9 cellular contexts compared by ENCODE assay signal in genomic region chr12:120335447-120335846, GRCh38. TPM values are rescaled to one million over a fixed set of nuclear protein-coding genes. Genes with fewer than 3 reads are reported as not detected.
DNase-seq lines count a peak whose midpoint lies in the region; ATAC-seq, FAIRE-seq and TF ChIP-seq lines count a peak whose summit lies in the region.
"Not testable (repeated sequence)": the region's sequence is repeated elsewhere in the genome, so short reads cannot be mapped to it uniquely, and the experiment has no call there.
"Had no signal": no experiment of that assay in that cellular context is flagged by ENCODE, and none has a peak within 500 bp of the region (broad histone marks: within the 10 kb centered on the region; RNA-seq: fewer than 3 reads in every experiment).

No MANE protein-coding gene starts in this region.

- not testable (repeated sequence) for H3K4me3 ChIP-seq in SJCRH30; esophagus squamous epithelium; HepG2 (replicated peaks in 1 of 3; ENCODE audit: insufficient read depth in 1 of 3, low read depth in 2 of 3, low read length in 3 of 3); small intestine (ENCODE audit: low read depth in 1 of 2, low read length in 2 of 2)

- in situ Hi-C loops in HepG2 (cut with HindIII; ENCODE audit: extremely low pct_ligation_motif_present, low pct_unique_long_range_greater_than_20kb) = not testable (repeated sequence)

- not testable (repeated sequence) for TF ChIP-seq POLR2A in esophagus squamous epithelium (IDR thresholded peaks at IDR 0.05); HepG2 (IDR thresholded peaks at IDR 0.05; ENCODE audit: insufficient read depth in 1 of 2, low read depth in 2 of 2, low read length in 2 of 2)

- not testable (repeated sequence) for TF ChIP-seq RAD21 in HepG2 (CRISPR knock-in tag; IDR thresholded peaks at IDR 0.05)

- H3K9me3 ChIP-seq in SJCRH30 (replicated peaks); esophagus squamous epithelium; small intestine (ENCODE audit: control insufficient read depth, low read depth): not testable (repeated sequence)
- peaks cover 24% of the 10 kb centered on the region for H3K9me3 ChIP-seq in HepG2 (ENCODE audit: low read length)

- 23 to 24% methylated on average over 11 of the region's 12 CpGs for WGBS in esophagus squamous epithelium, 2 donors
- WGBS in HepG2 (ENCODE audit: low lambda C conversion rate) = 11% methylated on average over 12 of the region's 12 CpGs
- 19 to 26% (median 22%) methylated on average over 12 of the region's 12 CpGs for WGBS in small intestine, 3 donors

- intact Hi-C loops in esophagus squamous epithelium (cut with DNase I); HepG2 (cut with micrococcal nuclease; ENCODE audit: unreplicated experiment): not testable (repeated sequence)

- peak; percentile 63 for FAIRE-seq in HepG2 (lab: Jason Lieb, UNC)
- not testable (repeated sequence) for FAIRE-seq in small intestine (lab: Jason Lieb, UNC)

- POLR2A ChIA-PET in HepG2 (lab: Yijun Ruan, JAX) = interaction anchor here (0.8 kb wide), 1 partner anchor 18 kb away, joined by 3 read pairs; no protein-coding TSS in a partner anchor

- H2AFZ ChIP-seq in HepG2 (ENCODE audit: low read length) = not testable (repeated sequence)

- DNase-seq in A172 (ENCODE audit: low spot score) (peak; percentile 56), NCI-H146 treated with DMSO at 0.1 percent for 48 hours (lab: John Stamatoyannopoulos, UW; ENCODE audit: unreplicated experiment) (peak; percentile 22), SJCRH30 (peak; percentile 76 to 79), small intestine (peak; percentile 66)
- peak; percentile 33 for DNase-seq in activated naive CD4-positive, alpha-beta T cell treated with Interleukin-2 at 50 U/mL for 16 hours
- DNase-seq in esophagus squamous epithelium (lab: John Stamatoyannopoulos, UW); HepG2 (ENCODE audit: low spot score): not testable (repeated sequence)

- H4K20me1 ChIP-seq in HepG2 (ENCODE audit: insufficient read depth, low read length) = not testable (repeated sequence)

- BruUV-seq in HepG2 (replicated peaks; lab: Mats Ljungman, UMichigan) = not testable (repeated sequence)

- not testable (repeated sequence) for H3K9ac ChIP-seq in HepG2 (ENCODE audit: insufficient read depth, low read depth, low read length)

- not testable (repeated sequence) for H3K27ac ChIP-seq in SJCRH30; esophagus squamous epithelium; HepG2 (ENCODE audit: extremely low read length, insufficient read depth, low read length); small intestine (ENCODE audit: low read depth in 1 of 2, low read length in 1 of 2)

- CTCF ChIA-PET in HepG2 (lab: Yijun Ruan, JAX; ENCODE audit: low intra/inter-chr PET ratio, low total read pairs) = not testable (repeated sequence)

- TF ChIP-seq EP300 in HepG2 (IDR thresholded peaks at IDR 0.05; ENCODE audit: low read depth in 2 of 2, low read length in 2 of 2); HepG2 (CRISPR knock-in tag; IDR thresholded peaks at IDR 0.05; ENCODE audit: borderline replicate concordance): not testable (repeated sequence)

- H3K27me3 ChIP-seq in SJCRH30; esophagus squamous epithelium; HepG2 (ENCODE audit: control insufficient read depth in 1 of 2, insufficient read depth in 2 of 2, low read length in 2 of 2); small intestine (ENCODE audit: control insufficient read depth in 2 of 2, insufficient read depth in 2 of 2, low read length in 2 of 2): not testable (repeated sequence)

- TF ChIP-seq CTCF in GM12872 (IDR thresholded peaks at IDR 0.05; ENCODE audit: insufficient read depth, low read depth, low read length) (peak; percentile 77), esophagus squamous epithelium (IDR thresholded peaks at IDR 0.05) (peak in 5 of 6 experiments; percentile 45 to 62 (median 58)), HepG2 (CRISPR knock-in tag; IDR thresholded peaks at IDR 0.05) (peak; percentile 73)

- ATAC-seq in HepG2 = not testable (repeated sequence)

- peak overlapping the region; percentile 42; the same call in 1 of the 2 replicates for H3K4me2 ChIP-seq in HepG2 (ENCODE audit: low read depth, low read length)

- not testable (repeated sequence) for H3K4me1 ChIP-seq in SJCRH30; esophagus squamous epithelium; small intestine (ENCODE audit: control insufficient read depth in 2 of 2, insufficient read depth in 1 of 2, low read depth in 1 of 2, low read length in 1 of 2)
- peaks cover 20% of the 10 kb centered on the region for H3K4me1 ChIP-seq in HepG2 (ENCODE audit: insufficient read depth, low read length)

- not testable (repeated sequence) for H3K36me3 ChIP-seq in SJCRH30; esophagus squamous epithelium; HepG2 (replicated peaks in 1 of 2; ENCODE audit: control insufficient read depth in 1 of 2, insufficient read depth in 2 of 2, low read length in 2 of 2); small intestine (ENCODE audit: control insufficient read depth in 2 of 2, insufficient read depth in 2 of 2, low read length in 2 of 2)

- not testable (repeated sequence) for H3K79me2 ChIP-seq in HepG2 (ENCODE audit: insufficient read depth, low read length)

RNA-seq across cellular contexts. Expression of gene PLA2G1B, which starts 7.9 kb away (rescaled TPM):
- not detected in 2 replicates for total RNA-seq in A172 (2014; rRNA removed; shearing (Covaris generic))
- total RNA-seq in SJCRH30 (2014; rRNA removed; shearing (Covaris generic)) = not detected in 2 replicates
- total RNA-seq in esophagus squamous epithelium (not detected), HepG2 (2016; rRNA removed; fragmentation: Illumina TruSeq; extraction: Trizol) (0.87 and 1.4 TPM in 2 replicates)
- 1.4 and 1.6 TPM in 2 replicates for total RNA-seq in HepG2 (2016; cell fraction: cytosol; rRNA removed; fragmentation: Illumina TruSeq; extraction: Trizol; ENCODE audit: low read depth)
- 1.4 and 2.0 TPM in 2 replicates for total RNA-seq in HepG2 (2016; cell fraction: insoluble cytoplasmic fraction; rRNA removed; fragmentation: Illumina TruSeq; extraction: Trizol)
- total RNA-seq in HepG2 (2016; cell fraction: membrane; rRNA removed; fragmentation: Illumina TruSeq; extraction: Trizol) = 1.3 and 1.4 TPM in 2 replicates
- total RNA-seq in HepG2 (2016; cell fraction: nucleus; rRNA removed; fragmentation: Illumina TruSeq; extraction: Trizol) = 1.1 TPM in 1 of 2 replicates, not detected in the other
- polyA plus RNA-seq in HepG2 (2011; rRNA removed) (0.33 and 0.59 TPM in 2 replicates), small intestine (10 to 100 TPM in 1 of 3 donors, 1 to 10 TPM in 2; 1.3 to 19.9 (median 9.2) TPM)
- polyA plus RNA-seq in HepG2 (2011; cell fraction: cytosol; rRNA removed) = 0.42 and 0.54 TPM in 2 replicates
- polyA plus RNA-seq in HepG2 (2011; cell fraction: nucleus; rRNA removed) = not detected in 2 replicates
- 0.41 and 0.44 TPM in 2 replicates for polyA plus RNA-seq in HepG2 (2012)
- 1.4 and 1.7 TPM in 2 replicates for polyA plus RNA-seq in HepG2 (2016; cell fraction: cytosol; fragmentation: Illumina TruSeq; extraction: Trizol; ENCODE audit: low read depth)
- polyA plus RNA-seq in HepG2 (2016; cell fraction: insoluble cytoplasmic fraction; fragmentation: Illumina TruSeq; extraction: Trizol; ENCODE audit: low read depth) = 1.0 and 1.1 TPM in 2 replicates
- polyA plus RNA-seq in HepG2 (2016; cell fraction: membrane; fragmentation: Illumina TruSeq; extraction: Trizol; ENCODE audit: low read depth) = 1.1 and 1.2 TPM in 2 replicates
- polyA plus RNA-seq in HepG2 (2016; cell fraction: nucleus; fragmentation: Illumina TruSeq; extraction: Trizol; ENCODE audit: insufficient read depth, low read depth) = 1.7 TPM in 1 of 2 replicates, not detected in the other
- polyA minus RNA-seq in HepG2 (2011; rRNA and poly(A)+ RNA removed; ENCODE audit: low replicate concordance) = not detected in 2 replicates
- not detected in 2 replicates for polyA minus RNA-seq in HepG2 (2011; cell fraction: cytosol; rRNA and poly(A)+ RNA removed)
- polyA minus RNA-seq in HepG2 (2011; cell fraction: nucleus; rRNA and poly(A)+ RNA removed) = not detected in 2 replicates
- total RNA-seq: breast epithelium had no signal

RNA-seq across cellular contexts. Expression of gene SIRT4, which starts 33.3 kb away (rescaled TPM):
- 1.3 and 1.4 TPM in 2 replicates for total RNA-seq in A172 (2014; rRNA removed; shearing (Covaris generic))
- total RNA-seq in SJCRH30 (2014; rRNA removed; shearing (Covaris generic)) = 4.0 and 5.5 TPM in 2 replicates
- 1 to 10 TPM in 1 of 4 donors, under 1 TPM in 1, not detected in 2; 0.70 to 5.0 TPM for total RNA-seq in esophagus squamous epithelium
- 3.4 and 7.0 TPM in 2 replicates for total RNA-seq in HepG2 (2016; rRNA removed; fragmentation: Illumina TruSeq; extraction: Trizol)
- total RNA-seq in HepG2 (2016; cell fraction: cytosol; rRNA removed; fragmentation: Illumina TruSeq; extraction: Trizol; ENCODE audit: low read depth) = 1.7 and 1.8 TPM in 2 replicates
- total RNA-seq in HepG2 (2016; cell fraction: insoluble cytoplasmic fraction; rRNA removed; fragmentation: Illumina TruSeq; extraction: Trizol) = 3.3 and 4.9 TPM in 2 replicates
- total RNA-seq in HepG2 (2016; cell fraction: membrane; rRNA removed; fragmentation: Illumina TruSeq; extraction: Trizol) = 1.4 and 1.9 TPM in 2 replicates
- 1.8 and 2.1 TPM in 2 replicates for total RNA-seq in HepG2 (2016; cell fraction: nucleus; rRNA removed; fragmentation: Illumina TruSeq; extraction: Trizol)
- 4.8 and 5.8 TPM in 2 replicates for polyA plus RNA-seq in HepG2 (2011; rRNA removed)
- polyA plus RNA-seq in HepG2 (2011; cell fraction: cytosol; rRNA removed) = 4.1 and 5.0 TPM in 2 replicates
- polyA plus RNA-seq in HepG2 (2011; cell fraction: nucleus; rRNA removed) = 2.5 and 3.0 TPM in 2 replicates
- 4.1 and 6.6 TPM in 2 replicates for polyA plus RNA-seq in HepG2 (2012)
- polyA plus RNA-seq in HepG2 (2016; cell fraction: cytosol; fragmentation: Illumina TruSeq; extraction: Trizol; ENCODE audit: low read depth) = 0.69 and 0.86 TPM in 2 replicates
- polyA plus RNA-seq in HepG2 (2016; cell fraction: insoluble cytoplasmic fraction; fragmentation: Illumina TruSeq; extraction: Trizol; ENCODE audit: low read depth) = 4.5 and 4.9 TPM in 2 replicates
- 0.82 and 0.95 TPM in 2 replicates for polyA plus RNA-seq in HepG2 (2016; cell fraction: membrane; fragmentation: Illumina TruSeq; extraction: Trizol; ENCODE audit: low read depth)
- polyA plus RNA-seq in HepG2 (2016; cell fraction: nucleus; fragmentation: Illumina TruSeq; extraction: Trizol; ENCODE audit: insufficient read depth, low read depth) = 2.4 and 2.7 TPM in 2 replicates
- polyA minus RNA-seq in HepG2 (2011; rRNA and poly(A)+ RNA removed; ENCODE audit: low replicate concordance) = 0.91 and 4.7 TPM in 2 replicates
- polyA minus RNA-seq in HepG2 (2011; cell fraction: cytosol; rRNA and poly(A)+ RNA removed) = 0.79 and 1.8 TPM in 2 replicates
- 2.3 and 3.9 TPM in 2 replicates for polyA minus RNA-seq in HepG2 (2011; cell fraction: nucleus; rRNA and poly(A)+ RNA removed)
- polyA plus RNA-seq in small intestine = 1 to 10 TPM; 1.4 to 8.1 (median 1.6) TPM

RNA-seq across cellular contexts. Expression of gene MSI1, which starts 33.5 kb away (rescaled TPM):
- 0.57 and 1.6 TPM in 2 replicates for total RNA-seq in A172 (2014; rRNA removed; shearing (Covaris generic))
- 4.8 and 5.4 TPM in 2 replicates for total RNA-seq in SJCRH30 (2014; rRNA removed; shearing (Covaris generic))
- total RNA-seq in esophagus squamous epithelium = under 1 TPM in 2 of 4 donors, not detected in 2; 0.09 to 0.19 TPM
- total RNA-seq in HepG2 (2016; rRNA removed; fragmentation: Illumina TruSeq; extraction: Trizol) = 0.46 and 0.80 TPM in 2 replicates
- 0.44 and 0.61 TPM in 2 replicates for total RNA-seq in HepG2 (2016; cell fraction: cytosol; rRNA removed; fragmentation: Illumina TruSeq; extraction: Trizol; ENCODE audit: low read depth)
- total RNA-seq in HepG2 (2016; cell fraction: insoluble cytoplasmic fraction; rRNA removed; fragmentation: Illumina TruSeq; extraction: Trizol) = 0.37 and 0.48 TPM in 2 replicates
- 1.1 TPM in 2 replicates for total RNA-seq in HepG2 (2016; cell fraction: membrane; rRNA removed; fragmentation: Illumina TruSeq; extraction: Trizol)
- 0.56 and 0.75 TPM in 2 replicates for total RNA-seq in HepG2 (2016; cell fraction: nucleus; rRNA removed; fragmentation: Illumina TruSeq; extraction: Trizol)
- polyA plus RNA-seq in HepG2 (2011; rRNA removed) = 0.08 and 0.09 TPM in 2 replicates
- 0.09 TPM in 1 of 2 replicates, not detected in the other for polyA plus RNA-seq in HepG2 (2011; cell fraction: cytosol; rRNA removed)
- polyA plus RNA-seq in HepG2 (2011; cell fraction: nucleus; rRNA removed) = 0.27 and 0.28 TPM in 2 replicates
- polyA plus RNA-seq in HepG2 (2012) = 0.05 TPM in 1 of 2 replicates, not detected in the other
- 0.61 and 0.75 TPM in 2 replicates for polyA plus RNA-seq in HepG2 (2016; cell fraction: cytosol; fragmentation: Illumina TruSeq; extraction: Trizol; ENCODE audit: low read depth)
- polyA plus RNA-seq in HepG2 (2016; cell fraction: insoluble cytoplasmic fraction; fragmentation: Illumina TruSeq; extraction: Trizol; ENCODE audit: low read depth) = 0.61 and 1.6 TPM in 2 replicates
- polyA plus RNA-seq in HepG2 (2016; cell fraction: membrane; fragmentation: Illumina TruSeq; extraction: Trizol; ENCODE audit: low read depth) = 0.93 and 1.2 TPM in 2 replicates
- polyA plus RNA-seq in HepG2 (2016; cell fraction: nucleus; fragmentation: Illumina TruSeq; extraction: Trizol; ENCODE audit: insufficient read depth, low read depth) = 1.5 and 3.3 TPM in 2 replicates
- polyA minus RNA-seq in HepG2 (2011; rRNA and poly(A)+ RNA removed; ENCODE audit: low replicate concordance) = 0.18 TPM in 1 of 2 replicates, not detected in the other
- polyA minus RNA-seq in HepG2 (2011; cell fraction: cytosol; rRNA and poly(A)+ RNA removed) = not detected in 2 replicates
- not detected in 2 replicates for polyA minus RNA-seq in HepG2 (2011; cell fraction: nucleus; rRNA and poly(A)+ RNA removed)
- 10 to 100 TPM in 1 of 3 donors, under 1 TPM in 2; 0.54 to 10.8 (median 0.67) TPM for polyA plus RNA-seq in small intestine

RNA-seq across cellular contexts. Expression of gene RNU4-1, which starts 42.4 kb away (rescaled TPM):
- total RNA-seq in A172 (2014; rRNA removed; shearing (Covaris generic)) = under 0.01 TPM in 2 replicates
- total RNA-seq in SJCRH30 (2014; rRNA removed; shearing (Covaris generic)) = under 0.01 TPM in 2 replicates
- total RNA-seq in esophagus squamous epithelium (under 1 TPM in 3 of 4 donors, not detected in 1; under 0.01 TPM), HepG2 (2016; rRNA removed; fragmentation: Illumina TruSeq; extraction: Trizol) (623 and 7,407 TPM in 2 replicates)
- 43,967 and 49,615 TPM in 2 replicates for total RNA-seq in HepG2 (2016; cell fraction: cytosol; rRNA removed; fragmentation: Illumina TruSeq; extraction: Trizol; ENCODE audit: low read depth)
- total RNA-seq in HepG2 (2016; cell fraction: insoluble cytoplasmic fraction; rRNA removed; fragmentation: Illumina TruSeq; extraction: Trizol) = 747 and 6,785 TPM in 2 replicates
- total RNA-seq in HepG2 (2016; cell fraction: membrane; rRNA removed; fragmentation: Illumina TruSeq; extraction: Trizol) = 4,501 and 5,797 TPM in 2 replicates
- total RNA-seq in HepG2 (2016; cell fraction: nucleus; rRNA removed; fragmentation: Illumina TruSeq; extraction: Trizol) = 25,631 and 27,214 TPM in 2 replicates
- polyA plus RNA-seq in HepG2 (2011; rRNA removed) (not detected in 2 replicates), small intestine (not detected)
- polyA plus RNA-seq in HepG2 (2011; cell fraction: cytosol; rRNA removed) = under 0.01 TPM in 2 replicates
- polyA plus RNA-seq in HepG2 (2011; cell fraction: nucleus; rRNA removed) = under 0.01 TPM in 2 replicates
- 161 and 404 TPM in 2 replicates for polyA plus RNA-seq in HepG2 (2012)
- 58.8 TPM in 1 of 2 replicates, not detected in the other for polyA plus RNA-seq in HepG2 (2016; cell fraction: cytosol; fragmentation: Illumina TruSeq; extraction: Trizol; ENCODE audit: low read depth)
- not detected in 2 replicates for polyA plus RNA-seq in HepG2 (2016; cell fraction: insoluble cytoplasmic fraction; fragmentation: Illumina TruSeq; extraction: Trizol; ENCODE audit: low read depth)
- not detected in 2 replicates for polyA plus RNA-seq in HepG2 (2016; cell fraction: membrane; fragmentation: Illumina TruSeq; extraction: Trizol; ENCODE audit: low read depth)
- 62.4 TPM in 1 of 2 replicates, not detected in the other for polyA plus RNA-seq in HepG2 (2016; cell fraction: nucleus; fragmentation: Illumina TruSeq; extraction: Trizol; ENCODE audit: insufficient read depth, low read depth)
- under 0.01 TPM in 2 replicates for polyA minus RNA-seq in HepG2 (2011; rRNA and poly(A)+ RNA removed; ENCODE audit: low replicate concordance)
- 32,519 and 40,246 TPM in 2 replicates for polyA minus RNA-seq in HepG2 (2011; cell fraction: cytosol; rRNA and poly(A)+ RNA removed)
- polyA minus RNA-seq in HepG2 (2011; cell fraction: nucleus; rRNA and poly(A)+ RNA removed) = under 0.01 TPM in 2 replicates

RNA-seq across cellular contexts. Expression of gene RNU4-2, which starts 43.7 kb away (rescaled TPM):
- under 0.01 TPM in 2 replicates for total RNA-seq in A172 (2014; rRNA removed; shearing (Covaris generic))
- under 0.01 TPM in 1 of 2 replicates, not detected in the other for total RNA-seq in SJCRH30 (2014; rRNA removed; shearing (Covaris generic))
- total RNA-seq in esophagus squamous epithelium (under 1 TPM in 3 of 4 donors, not detected in 1; under 0.01 TPM), HepG2 (2016; rRNA removed; fragmentation: Illumina TruSeq; extraction: Trizol) (1,104 and 11,327 TPM in 2 replicates)
- total RNA-seq in HepG2 (2016; cell fraction: cytosol; rRNA removed; fragmentation: Illumina TruSeq; extraction: Trizol; ENCODE audit: low read depth) = 75,622 and 87,357 TPM in 2 replicates
- total RNA-seq in HepG2 (2016; cell fraction: insoluble cytoplasmic fraction; rRNA removed; fragmentation: Illumina TruSeq; extraction: Trizol) = 1,281 and 10,696 TPM in 2 replicates
- total RNA-seq in HepG2 (2016; cell fraction: membrane; rRNA removed; fragmentation: Illumina TruSeq; extraction: Trizol) = 7,098 and 8,950 TPM in 2 replicates
- 36,023 and 40,311 TPM in 2 replicates for total RNA-seq in HepG2 (2016; cell fraction: nucleus; rRNA removed; fragmentation: Illumina TruSeq; extraction: Trizol)
- polyA plus RNA-seq in HepG2 (2011; rRNA removed) (under 0.01 TPM in 2 replicates), small intestine (not detected)
- under 0.01 TPM in 2 replicates for polyA plus RNA-seq in HepG2 (2011; cell fraction: cytosol; rRNA removed)
- under 0.01 TPM in 2 replicates for polyA plus RNA-seq in HepG2 (2011; cell fraction: nucleus; rRNA removed)
- polyA plus RNA-seq in HepG2 (2012) = 161 and 363 TPM in 2 replicates
- 126 TPM in 1 of 2 replicates, not detected in the other for polyA plus RNA-seq in HepG2 (2016; cell fraction: cytosol; fragmentation: Illumina TruSeq; extraction: Trizol; ENCODE audit: low read depth)
- polyA plus RNA-seq in HepG2 (2016; cell fraction: insoluble cytoplasmic fraction; fragmentation: Illumina TruSeq; extraction: Trizol; ENCODE audit: low read depth) = not detected in 2 replicates
- polyA plus RNA-seq in HepG2 (2016; cell fraction: membrane; fragmentation: Illumina TruSeq; extraction: Trizol; ENCODE audit: low read depth) = not detected in 2 replicates
- polyA plus RNA-seq in HepG2 (2016; cell fraction: nucleus; fragmentation: Illumina TruSeq; extraction: Trizol; ENCODE audit: insufficient read depth, low read depth) = 46.8 TPM in 1 of 2 replicates, not detected in the other
- under 0.01 TPM in 2 replicates for polyA minus RNA-seq in HepG2 (2011; rRNA and poly(A)+ RNA removed; ENCODE audit: low replicate concordance)
- polyA minus RNA-seq in HepG2 (2011; cell fraction: cytosol; rRNA and poly(A)+ RNA removed) = 35,022 and 47,630 TPM in 2 replicates
- polyA minus RNA-seq in HepG2 (2011; cell fraction: nucleus; rRNA and poly(A)+ RNA removed) = under 0.01 TPM in 2 replicates
